1 cellular context compared by ENCODE assay signal in genomic region chr14:22664261-22664660, GRCh38.
TF ChIP-seq lines count a peak whose summit lies in the region.

No MANE protein-coding gene starts in this region.

TF ChIP-seq in HEK293, 187 proteins besides CTCF, POLR2A, EP300 and RAD21 (continued from another document):
- TF ChIP-seq ZNF24 (tag by site-specific recombination; IDR thresholded peaks at IDR 0.05), result peak; percentile 73; the same call in 1 of the 2 replicates
- TF ChIP-seq OSR2 (tag by site-specific recombination; IDR thresholded peaks at IDR 0.05), result peak; percentile 100
- no peak for TF ChIP-seq ZNF37A (tag by site-specific recombination; IDR thresholded peaks at IDR 0.05)
- TF ChIP-seq, protein P1, sequence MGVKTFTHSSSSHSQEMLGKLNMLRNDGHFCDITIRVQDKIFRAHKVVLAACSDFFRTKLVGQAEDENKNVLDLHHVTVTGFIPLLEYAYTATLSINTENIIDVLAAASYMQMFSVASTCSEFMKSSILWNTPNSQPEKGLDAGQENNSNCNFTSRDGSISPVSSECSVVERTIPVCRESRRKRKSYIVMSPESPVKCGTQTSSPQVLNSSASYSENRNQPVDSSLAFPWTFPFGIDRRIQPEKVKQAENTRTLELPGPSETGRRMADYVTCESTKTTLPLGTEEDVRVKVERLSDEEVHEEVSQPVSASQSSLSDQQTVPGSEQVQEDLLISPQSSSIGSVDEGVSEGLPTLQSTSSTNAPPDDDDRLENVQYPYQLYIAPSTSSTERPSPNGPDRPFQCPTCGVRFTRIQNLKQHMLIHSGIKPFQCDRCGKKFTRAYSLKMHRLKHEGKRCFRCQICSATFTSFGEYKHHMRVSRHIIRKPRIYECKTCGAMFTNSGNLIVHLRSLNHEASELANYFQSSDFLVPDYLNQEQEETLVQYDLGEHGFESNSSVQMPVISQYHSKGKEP (tag by site-specific recombination; IDR thresholded peaks at IDR 0.05), result no peak
- TF ChIP-seq, protein P2, sequence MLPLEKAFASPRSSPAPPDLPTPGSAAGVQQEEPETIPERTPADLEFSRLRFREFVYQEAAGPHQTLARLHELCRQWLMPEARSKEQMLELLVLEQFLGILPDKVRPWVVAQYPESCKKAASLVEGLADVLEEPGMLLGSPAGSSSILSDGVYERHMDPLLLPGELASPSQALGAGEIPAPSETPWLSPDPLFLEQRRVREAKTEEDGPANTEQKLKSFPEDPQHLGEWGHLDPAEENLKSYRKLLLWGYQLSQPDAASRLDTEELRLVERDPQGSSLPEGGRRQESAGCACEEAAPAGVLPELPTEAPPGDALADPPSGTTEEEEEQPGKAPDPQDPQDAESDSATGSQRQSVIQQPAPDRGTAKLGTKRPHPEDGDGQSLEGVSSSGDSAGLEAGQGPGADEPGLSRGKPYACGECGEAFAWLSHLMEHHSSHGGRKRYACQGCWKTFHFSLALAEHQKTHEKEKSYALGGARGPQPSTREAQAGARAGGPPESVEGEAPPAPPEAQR (tag by site-specific recombination; IDR thresholded peaks at IDR 0.05), result no peak
- TF ChIP-seq, protein P3, sequence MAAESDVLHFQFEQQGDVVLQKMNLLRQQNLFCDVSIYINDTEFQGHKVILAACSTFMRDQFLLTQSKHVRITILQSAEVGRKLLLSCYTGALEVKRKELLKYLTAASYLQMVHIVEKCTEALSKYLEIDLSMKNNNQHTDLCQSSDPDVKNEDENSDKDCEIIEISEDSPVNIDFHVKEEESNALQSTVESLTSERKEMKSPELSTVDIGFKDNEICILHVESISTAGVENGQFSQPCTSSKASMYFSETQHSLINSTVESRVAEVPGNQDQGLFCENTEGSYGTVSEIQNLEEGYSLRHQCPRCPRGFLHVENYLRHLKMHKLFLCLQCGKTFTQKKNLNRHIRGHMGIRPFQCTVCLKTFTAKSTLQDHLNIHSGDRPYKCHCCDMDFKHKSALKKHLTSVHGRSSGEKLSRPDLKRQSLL (tag by site-specific recombination; IDR thresholded peaks at IDR 0.05), result peak; percentile 48; the same call in 1 of the 2 replicates
- TF ChIP-seq, protein P4, sequence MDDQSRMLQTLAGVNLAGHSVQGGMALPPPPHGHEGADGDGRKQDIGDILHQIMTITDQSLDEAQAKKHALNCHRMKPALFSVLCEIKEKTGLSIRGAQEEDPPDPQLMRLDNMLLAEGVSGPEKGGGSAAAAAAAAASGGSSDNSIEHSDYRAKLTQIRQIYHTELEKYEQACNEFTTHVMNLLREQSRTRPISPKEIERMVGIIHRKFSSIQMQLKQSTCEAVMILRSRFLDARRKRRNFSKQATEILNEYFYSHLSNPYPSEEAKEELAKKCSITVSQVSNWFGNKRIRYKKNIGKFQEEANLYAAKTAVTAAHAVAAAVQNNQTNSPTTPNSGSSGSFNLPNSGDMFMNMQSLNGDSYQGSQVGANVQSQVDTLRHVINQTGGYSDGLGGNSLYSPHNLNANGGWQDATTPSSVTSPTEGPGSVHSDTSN (CRISPR knock-in tag; IDR thresholded peaks at IDR 0.05), result no peak
- TF ChIP-seq TRIM28 (IDR thresholded peaks at IDR 0.05; ENCODE audit: borderline replicate concordance, low read length), result peak; percentile 93
- no peak for TF ChIP-seq BCL11B (tag by site-specific recombination; IDR thresholded peaks at IDR 0.05; ENCODE audit: low read depth)
- TF ChIP-seq ZFP69B (tag by site-specific recombination; IDR thresholded peaks at IDR 0.05), result peak; percentile 56
- TF ChIP-seq ZNF2 (tag by site-specific recombination; IDR thresholded peaks at IDR 0.05), result peak; percentile 18; the same call in 1 of the 2 replicates
- TF ChIP-seq ZBTB21 (tag by site-specific recombination; IDR thresholded peaks at IDR 0.05), result peak; percentile 94
- no peak for TF ChIP-seq ZNF23 (tag by site-specific recombination; IDR thresholded peaks at IDR 0.05; ENCODE audit: borderline replicate concordance)
- TF ChIP-seq MYNN (tag by site-specific recombination; IDR thresholded peaks at IDR 0.05; ENCODE audit: borderline replicate concordance), result no peak
- no peak for TF ChIP-seq MEIS1 (CRISPR knock-in tag; IDR thresholded peaks at IDR 0.05; ENCODE audit: borderline replicate concordance)
- no peak for TF ChIP-seq ZNF837 (tag by site-specific recombination; IDR thresholded peaks at IDR 0.05)
- TF ChIP-seq ZNF626 (tag by site-specific recombination; IDR thresholded peaks at IDR 0.05), result no peak
- TF ChIP-seq SCRT1 (tag by site-specific recombination; IDR thresholded peaks at IDR 0.05; ENCODE audit: borderline replicate concordance), result peak; percentile 77; the same call in 1 of the 2 replicates
- TF ChIP-seq IKZF3 (tag by site-specific recombination; IDR thresholded peaks at IDR 0.05), result peak; percentile 97
- TF ChIP-seq, protein P5, sequence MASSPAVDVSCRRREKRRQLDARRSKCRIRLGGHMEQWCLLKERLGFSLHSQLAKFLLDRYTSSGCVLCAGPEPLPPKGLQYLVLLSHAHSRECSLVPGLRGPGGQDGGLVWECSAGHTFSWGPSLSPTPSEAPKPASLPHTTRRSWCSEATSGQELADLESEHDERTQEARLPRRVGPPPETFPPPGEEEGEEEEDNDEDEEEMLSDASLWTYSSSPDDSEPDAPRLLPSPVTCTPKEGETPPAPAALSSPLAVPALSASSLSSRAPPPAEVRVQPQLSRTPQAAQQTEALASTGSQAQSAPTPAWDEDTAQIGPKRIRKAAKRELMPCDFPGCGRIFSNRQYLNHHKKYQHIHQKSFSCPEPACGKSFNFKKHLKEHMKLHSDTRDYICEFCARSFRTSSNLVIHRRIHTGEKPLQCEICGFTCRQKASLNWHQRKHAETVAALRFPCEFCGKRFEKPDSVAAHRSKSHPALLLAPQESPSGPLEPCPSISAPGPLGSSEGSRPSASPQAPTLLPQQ (tag by site-specific recombination; IDR thresholded peaks at IDR 0.05), result peak; percentile 87
- TF ChIP-seq ZNF596 (tag by site-specific recombination; IDR thresholded peaks at IDR 0.05), result no peak
- TF ChIP-seq, protein P6, sequence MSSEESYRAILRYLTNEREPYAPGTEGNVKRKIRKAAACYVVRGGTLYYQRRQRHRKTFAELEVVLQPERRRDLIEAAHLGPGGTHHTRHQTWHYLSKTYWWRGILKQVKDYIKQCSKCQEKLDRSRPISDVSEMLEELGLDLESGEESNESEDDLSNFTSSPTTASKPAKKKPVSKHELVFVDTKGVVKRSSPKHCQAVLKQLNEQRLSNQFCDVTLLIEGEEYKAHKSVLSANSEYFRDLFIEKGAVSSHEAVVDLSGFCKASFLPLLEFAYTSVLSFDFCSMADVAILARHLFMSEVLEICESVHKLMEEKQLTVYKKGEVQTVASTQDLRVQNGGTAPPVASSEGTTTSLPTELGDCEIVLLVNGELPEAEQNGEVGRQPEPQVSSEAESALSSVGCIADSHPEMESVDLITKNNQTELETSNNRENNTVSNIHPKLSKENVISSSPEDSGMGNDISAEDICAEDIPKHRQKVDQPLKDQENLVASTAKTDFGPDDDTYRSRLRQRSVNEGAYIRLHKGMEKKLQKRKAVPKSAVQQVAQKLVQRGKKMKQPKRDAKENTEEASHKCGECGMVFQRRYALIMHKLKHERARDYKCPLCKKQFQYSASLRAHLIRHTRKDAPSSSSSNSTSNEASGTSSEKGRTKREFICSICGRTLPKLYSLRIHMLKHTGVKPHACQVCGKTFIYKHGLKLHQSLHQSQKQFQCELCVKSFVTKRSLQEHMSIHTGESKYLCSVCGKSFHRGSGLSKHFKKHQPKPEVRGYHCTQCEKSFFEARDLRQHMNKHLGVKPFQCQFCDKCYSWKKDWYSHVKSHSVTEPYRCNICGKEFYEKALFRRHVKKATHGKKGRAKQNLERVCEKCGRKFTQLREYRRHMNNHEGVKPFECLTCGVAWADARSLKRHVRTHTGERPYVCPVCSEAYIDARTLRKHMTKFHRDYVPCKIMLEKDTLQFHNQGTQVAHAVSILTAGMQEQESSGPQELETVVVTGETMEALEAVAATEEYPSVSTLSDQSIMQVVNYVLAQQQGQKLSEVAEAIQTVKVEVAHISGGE (tag by site-specific recombination; conservative IDR thresholded peaks at IDR 0.05; ENCODE audit: low read depth), result no peak
- no peak for TF ChIP-seq ZNF132 (tag by site-specific recombination; IDR thresholded peaks at IDR 0.05; ENCODE audit: borderline replicate concordance)
- TF ChIP-seq, protein P7, sequence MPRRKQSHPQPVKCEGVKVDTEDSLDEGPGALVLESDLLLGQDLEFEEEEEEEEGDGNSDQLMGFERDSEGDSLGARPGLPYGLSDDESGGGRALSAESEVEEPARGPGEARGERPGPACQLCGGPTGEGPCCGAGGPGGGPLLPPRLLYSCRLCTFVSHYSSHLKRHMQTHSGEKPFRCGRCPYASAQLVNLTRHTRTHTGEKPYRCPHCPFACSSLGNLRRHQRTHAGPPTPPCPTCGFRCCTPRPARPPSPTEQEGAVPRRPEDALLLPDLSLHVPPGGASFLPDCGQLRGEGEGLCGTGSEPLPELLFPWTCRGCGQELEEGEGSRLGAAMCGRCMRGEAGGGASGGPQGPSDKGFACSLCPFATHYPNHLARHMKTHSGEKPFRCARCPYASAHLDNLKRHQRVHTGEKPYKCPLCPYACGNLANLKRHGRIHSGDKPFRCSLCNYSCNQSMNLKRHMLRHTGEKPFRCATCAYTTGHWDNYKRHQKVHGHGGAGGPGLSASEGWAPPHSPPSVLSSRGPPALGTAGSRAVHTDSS (tag by site-specific recombination; IDR thresholded peaks at IDR 0.05), result no peak; the same call in 1 of the 2 replicates
- TF ChIP-seq ZNF362 (tag by site-specific recombination; IDR thresholded peaks at IDR 0.05), result no peak
- no peak for TF ChIP-seq ZBTB48 (tag by site-specific recombination; IDR thresholded peaks at IDR 0.05)
- TF ChIP-seq ZNF184 (tag by site-specific recombination; IDR thresholded peaks at IDR 0.05), result peak; percentile 82; the same call in 1 of the 2 replicates
- TF ChIP-seq ZNF776 (tag by site-specific recombination; IDR thresholded peaks at IDR 0.05; ENCODE audit: borderline replicate concordance), result no peak
- peak; percentile 31; the same call in 1 of the 2 replicates for TF ChIP-seq ZSCAN4 (tag by site-specific recombination; IDR thresholded peaks at IDR 0.05)
- no peak for TF ChIP-seq KLF16 (tag by site-specific recombination; IDR thresholded peaks at IDR 0.05)
- no peak for TF ChIP-seq HOXD13 (CRISPR knock-in tag; IDR thresholded peaks at IDR 0.05; ENCODE audit: borderline replicate concordance)
- peak; percentile 51; the same call in 1 of the 2 replicates for TF ChIP-seq ZNF600 (tag by site-specific recombination; IDR thresholded peaks at IDR 0.05)
- peak; percentile 97 for TF ChIP-seq ZNF629 (tag by site-specific recombination; IDR thresholded peaks at IDR 0.05)
- TF ChIP-seq ZNF658 (tag by site-specific recombination; IDR thresholded peaks at IDR 0.05), result no peak
- TF ChIP-seq GLIS2 (tag by site-specific recombination; IDR thresholded peaks at IDR 0.05), result no peak
- no peak for TF ChIP-seq ZNF624 (tag by site-specific recombination; IDR thresholded peaks at IDR 0.05)
- no peak for TF ChIP-seq ZNF223 (tag by site-specific recombination; IDR thresholded peaks at IDR 0.05)
- TF ChIP-seq, protein P8, sequence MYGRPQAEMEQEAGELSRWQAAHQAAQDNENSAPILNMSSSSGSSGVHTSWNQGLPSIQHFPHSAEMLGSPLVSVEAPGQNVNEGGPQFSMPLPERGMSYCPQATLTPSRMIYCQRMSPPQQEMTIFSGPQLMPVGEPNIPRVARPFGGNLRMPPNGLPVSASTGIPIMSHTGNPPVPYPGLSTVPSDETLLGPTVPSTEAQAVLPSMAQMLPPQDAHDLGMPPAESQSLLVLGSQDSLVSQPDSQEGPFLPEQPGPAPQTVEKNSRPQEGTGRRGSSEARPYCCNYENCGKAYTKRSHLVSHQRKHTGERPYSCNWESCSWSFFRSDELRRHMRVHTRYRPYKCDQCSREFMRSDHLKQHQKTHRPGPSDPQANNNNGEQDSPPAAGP (tag by site-specific recombination; IDR thresholded peaks at IDR 0.05), result peak; percentile 92
- no peak for TF ChIP-seq KLF9 (tag by site-specific recombination; IDR thresholded peaks at IDR 0.05; ENCODE audit: low read depth)
- TF ChIP-seq, protein P9, sequence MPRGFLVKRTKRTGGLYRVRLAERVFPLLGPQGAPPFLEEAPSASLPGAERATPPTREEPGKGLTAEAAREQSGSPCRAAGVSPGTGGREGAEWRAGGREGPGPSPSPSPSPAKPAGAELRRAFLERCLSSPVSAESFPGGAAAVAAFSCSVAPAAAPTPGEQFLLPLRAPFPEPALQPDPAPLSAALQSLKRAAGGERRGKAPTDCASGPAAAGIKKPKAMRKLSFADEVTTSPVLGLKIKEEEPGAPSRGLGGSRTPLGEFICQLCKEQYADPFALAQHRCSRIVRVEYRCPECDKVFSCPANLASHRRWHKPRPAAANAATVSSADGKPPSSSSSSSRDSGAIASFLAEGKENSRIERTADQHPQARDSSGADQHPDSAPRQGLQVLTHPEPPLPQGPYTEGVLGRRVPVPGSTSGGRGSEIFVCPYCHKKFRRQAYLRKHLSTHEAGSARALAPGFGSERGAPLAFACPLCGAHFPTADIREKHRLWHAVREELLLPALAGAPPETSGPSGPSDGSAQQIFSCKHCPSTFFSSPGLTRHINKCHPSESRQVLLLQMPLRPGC (tag by site-specific recombination; IDR thresholded peaks at IDR 0.05), result peak; percentile 61
- peak; percentile 66 for TF ChIP-seq SETDB1 (IDR thresholded peaks at IDR 0.05; ENCODE audit: insufficient read length, low read length)
- TF ChIP-seq, protein P10, sequence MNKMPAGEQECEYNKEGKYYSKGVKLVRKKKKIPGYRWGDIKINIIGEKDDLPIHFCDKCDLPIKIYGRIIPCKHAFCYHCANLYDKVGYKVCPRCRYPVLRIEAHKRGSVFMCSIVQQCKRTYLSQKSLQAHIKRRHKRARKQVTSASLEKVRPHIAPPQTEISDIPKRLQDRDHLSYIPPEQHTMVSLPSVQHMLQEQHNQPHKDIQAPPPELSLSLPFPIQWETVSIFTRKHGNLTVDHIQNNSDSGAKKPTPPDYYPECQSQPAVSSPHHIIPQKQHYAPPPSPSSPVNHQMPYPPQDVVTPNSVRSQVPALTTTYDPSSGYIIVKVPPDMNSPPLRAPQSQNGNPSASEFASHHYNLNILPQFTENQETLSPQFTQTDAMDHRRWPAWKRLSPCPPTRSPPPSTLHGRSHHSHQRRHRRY (tag by site-specific recombination; IDR thresholded peaks at IDR 0.05), result no peak
- no peak for TF ChIP-seq ZNF426 (tag by site-specific recombination; IDR thresholded peaks at IDR 0.05)
- no peak for TF ChIP-seq ZNF221 (tag by site-specific recombination; IDR thresholded peaks at IDR 0.05; ENCODE audit: borderline replicate concordance)
- no peak for TF ChIP-seq GFI1B (tag by site-specific recombination; IDR thresholded peaks at IDR 0.05)
